Comparison of ENCODE assay signal across 1 cellular context in genomic region chr13:30466841-30467252, GRCh38.
TF ChIP-seq lines count a peak whose summit lies in the region.

No MANE protein-coding gene starts in this region.

TF ChIP-seq in SK-N-SH, 30 proteins besides CTCF, POLR2A, EP300 and RAD21 (continued from another document):
- TF ChIP-seq IRF3 (IDR thresholded peaks at IDR 0.05; ENCODE audit: low read depth, low read length), result no peak
- TF ChIP-seq JUND (IDR thresholded peaks at IDR 0.05), result no peak
